Comparison of ENCODE assay signal across 9 cellular contexts in genomic region chr10:38038107-38038931, GRCh38. TPM values are rescaled to one million over a fixed set of nuclear protein-coding genes. Genes with fewer than 3 reads are reported as not detected.
DNase-seq lines count a peak whose midpoint lies in the region; ATAC-seq and TF ChIP-seq lines count a peak whose summit lies in the region.
"Had no signal": no experiment of that assay in that cellular context is flagged by ENCODE, and none has a peak within 500 bp of the region (broad histone marks: within the 10 kb centered on the region; RNA-seq: fewer than 3 reads in every experiment).

No MANE protein-coding gene starts in this region.

- 87 to 96% (median 91%) methylated on average over 7 of the region's 7 CpGs for WGBS in adrenal gland, 4 donors
- 76 to 91% (median 88%) methylated on average over 7 of the region's 7 CpGs for WGBS in psoas muscle, 3 donors

- peaks cover 18% of the 10 kb centered on the region for H3K36me3 Mint-ChIP-seq in Calu3 (ENCODE audit: insufficient read depth, unreplicated experiment)

- H3K27ac ChIP-seq in MM.1S (ENCODE audit: low read length) (peak overlapping the region; percentile 59), adrenal gland (no peak overlapping the region), psoas muscle (no peak overlapping the region)

- H3K27me3 ChIP-seq in MM.1S (replicated peaks; ENCODE audit: insufficient read depth, low read length) (no peaks in the 10 kb centered on the region), adrenal gland (no peaks in the 10 kb centered on the region), psoas muscle (ENCODE audit: insufficient read depth in 3 of 3, low read length in 2 of 3) (no peaks in the 10 kb centered on the region)

- no peaks in the 10 kb centered on the region for H3K27me3 Mint-ChIP-seq in Calu3 (ENCODE audit: unreplicated experiment)

- no peaks in the 10 kb centered on the region for H4K20me1 ChIP-seq in MM.1S (ENCODE audit: insufficient read depth, low read length)

- TF ChIP-seq POLR2A in adrenal gland (IDR thresholded peaks at IDR 0.05): no peak

- H3K9ac ChIP-seq in MM.1S (ENCODE audit: low read length): peak overlapping the region; percentile 35

- TF ChIP-seq CTCF in MM.1S (IDR thresholded peaks at IDR 0.05; ENCODE audit: low read length) (no peak), adrenal gland (IDR thresholded peaks at IDR 0.05) (no peak), psoas muscle (IDR thresholded peaks at IDR 0.05) (no peak), Calu3 (IDR thresholded peaks at IDR 0.05; ENCODE audit: unreplicated experiment) (no peak)

- H3K9me3 ChIP-seq in MM.1S (replicated peaks; ENCODE audit: insufficient read depth, low read length) (no peaks in the 10 kb centered on the region), adrenal gland (replicated peaks in 1 of 3) (no peaks in the 10 kb centered on the region), psoas muscle (no peaks in the 10 kb centered on the region)

- CTCF ChIA-PET in Calu3 (lab: Charles Lee): no interaction called here

- H3K4me3 Mint-ChIP-seq in Calu3 (ENCODE audit: low read depth, unreplicated experiment): no peak overlapping the region

- H3K4me1 Mint-ChIP-seq in Calu3 (ENCODE audit: low read depth, unreplicated experiment): no peaks in the 10 kb centered on the region

- no TSS peak for BruUV-seq in Calu3 (replicated peaks; lab: Mats Ljungman, UMichigan)

- DNase-seq in MM.1S (peak; percentile 64), kidney tubule cell (ENCODE audit: low spot score) (peak; percentile 48), adrenal gland (no peak), psoas muscle (no peak), Calu3 (no peak), dedifferentiated amniotic fluid mesenchymal stem cell (ENCODE audit: extremely low spot score) (no peak)
- DNase-seq: NCI-H1436 treated with DMSO at 0.1 percent for 48 hours had no signal

- H3F3A ChIP-seq in MM.1S (ENCODE audit: insufficient read depth, low read length): peaks cover 16% of the 10 kb centered on the region

- H3K9me3 Mint-ChIP-seq in Calu3 (ENCODE audit: low read depth, unreplicated experiment): peaks cover 4% of the 10 kb centered on the region

- intact Hi-C loops in adrenal gland (cut with DNase I): no loop called here
- intact Hi-C loops in psoas muscle (cut with DNase I): no loop called here
- intact Hi-C loops in Calu3 (cut with micrococcal nuclease; ENCODE audit: unreplicated experiment): no loop called here

- H3K79me2 ChIP-seq in MM.1S (ENCODE audit: low read length): peaks cover 27% of the 10 kb centered on the region

- peak overlapping the region; percentile 81 for H3K4me2 ChIP-seq in MM.1S (ENCODE audit: low read depth, low read length)

- peak overlapping the region; percentile 9; the same call in 1 of the 2 replicates for H2AFZ ChIP-seq in MM.1S (ENCODE audit: low read length)

- H3K4me1 ChIP-seq in MM.1S (ENCODE audit: low read length) (peaks cover 4% of the 10 kb centered on the region), adrenal gland (replicated peaks in 1 of 2) (peaks cover 0 to 10% of the 10 kb centered on the region in 2 donors), psoas muscle (no peaks in the 10 kb centered on the region)

- H3K36me3 ChIP-seq in MM.1S (replicated peaks; ENCODE audit: insufficient read depth, low read length) (peaks cover 13% of the 10 kb centered on the region; the same call in 1 of the 2 replicates), adrenal gland (replicated peaks in 1 of 2) (peaks cover 0 to 9% of the 10 kb centered on the region in 2 donors), psoas muscle (ENCODE audit: insufficient read depth in 1 of 2, low read depth in 1 of 2) (peaks cover 3 to 42% of the 10 kb centered on the region in 2 donors)

- H3K27ac Mint-ChIP-seq in Calu3 (ENCODE audit: unreplicated experiment): no peak overlapping the region

- no peaks in the 10 kb centered on the region for H3K9me2 ChIP-seq in MM.1S (replicated peaks; ENCODE audit: insufficient read depth, low read length)

- peak; percentile 89 for ATAC-seq in GM18519 (IDR thresholded peaks at IDR 0.05; ENCODE audit: low FRiP score, unreplicated experiment)
- ATAC-seq in GM21737 (IDR thresholded peaks at IDR 0.05; ENCODE audit: unreplicated experiment): peak; percentile 92
- ATAC-seq in psoas muscle: no peak

- H3K4me3 ChIP-seq in MM.1S (ENCODE audit: low read length) (peak overlapping the region; percentile 48), adrenal gland (peak overlapping the region in 1 of 4 donors; percentile 16), psoas muscle (no peak overlapping the region)

RNA-seq across cellular contexts. Expression of gene ZNF33A, which starts 27.8 kb away (rescaled TPM):
- 10 to 100 TPM; 12.5 to 34.9 (median 26.6) TPM for total RNA-seq in adrenal gland
- 10 to 100 TPM; 12.3 to 26.6 (median 12.4) TPM for polyA plus RNA-seq in adrenal gland
- 10 to 100 TPM; 16.9 to 20.8 (median 18.8) TPM for total RNA-seq in psoas muscle
- polyA plus RNA-seq in psoas muscle: 10 to 100 TPM in 1 of 3 donors, 1 to 10 TPM in 2; 4.5 to 11.4 (median 6.4) TPM
- total RNA-seq in Calu3 (2022): 19.0 and 21.7 TPM in 2 replicates

RNA-seq across cellular contexts. Expression of gene ZNF37A, which starts 55.8 kb away (rescaled TPM):
- 10 to 100 TPM in 6 of 8 donors, 1 to 10 TPM in 2; 6.5 to 20.2 (median 13.7) TPM for total RNA-seq in adrenal gland
- polyA plus RNA-seq in adrenal gland: 10 to 100 TPM in 2 of 3 donors, 1 to 10 TPM in 1; 6.8 to 15.2 (median 10.6) TPM
- 1 to 10 TPM; 6.9 to 9.8 (median 8.0) TPM for total RNA-seq in psoas muscle
- 1 to 10 TPM; 1.7 to 7.9 (median 3.8) TPM for polyA plus RNA-seq in psoas muscle
- 8.1 and 8.6 TPM in 2 replicates for total RNA-seq in Calu3 (2022)

Comparison
In these comparisons a context has a peak if more than half of its experiments do, and no peak if none do; other contexts are left out.
1. ATAC-seq: peak in GM18519 (single experiment) and GM21737 (single experiment); none in psoas muscle (0 of 4).
2. DNase-seq: peak in MM.1S (single experiment) and kidney tubule cell (single experiment); none in adrenal gland (0 of 7), psoas muscle (0 of 2), Calu3 (single experiment) and dedifferentiated amniotic fluid mesenchymal stem cell (single experiment).